ENCODE assay signal across 12 cellular contexts in genomic region chr4:55820260-55820659, GRCh38. TPM values are rescaled to one million over a fixed set of nuclear protein-coding genes. Genes with fewer than 3 reads are reported as not detected.
"Had no signal": no experiment of that assay in that cellular context is flagged by ENCODE, and none has a peak within 500 bp of the region (broad histone marks: within the 10 kb centered on the region; RNA-seq: fewer than 3 reads in every experiment).

No MANE protein-coding gene starts in this region.

- H3K36me3 ChIP-seq: tibial artery, vagina had no signal

- H3K27ac ChIP-seq: tibial artery, vagina had no signal

- H3K9me3 ChIP-seq: tibial artery, vagina had no signal

- H3K27me3 ChIP-seq: vagina had no signal

- DNase-seq: activated effector memory CD4-positive, alpha-beta T cell treated with Interleukin-2 at 50 U/mL for 16 hours; amniotic stem cell; cerebellar nuclear complex; dermis blood vessel endothelial cell; foreskin melanocyte; left ventricle myocardium superior; small intestine; T-helper 2 cell; tibial artery had no signal

- H3K4me1 ChIP-seq: vagina had no signal

RNA-seq across cellular contexts. Expression of gene EXOC1L, which starts 0.7 kb away (rescaled TPM):
- total RNA-seq: dermis blood vessel endothelial cell, left ventricle myocardium superior, mesothelial cell of epicardium, vagina had no signal
- polyA plus RNA-seq: esophagus had no signal
